In genomic region chr9:35367451-35367850, GRCh38 we compare ENCODE assay signal across 16 cellular contexts.
DNase-seq lines count a peak whose midpoint lies in the region; FAIRE-seq and TF ChIP-seq lines count a peak whose summit lies in the region.
"Had no signal": no experiment of that assay in that cellular context is flagged by ENCODE, and none has a peak within 500 bp of the region (broad histone marks: within the 10 kb centered on the region; RNA-seq: fewer than 3 reads in every experiment).

No MANE protein-coding gene starts in this region.

- H2AFZ ChIP-seq in keratinocyte (ENCODE audit: control insufficient read depth, low read length) (peak overlapping the region; percentile 1), smooth muscle cell (ENCODE audit: low read depth) (no peak overlapping the region)

- no peak overlapping the region for H3K27ac ChIP-seq in keratinocyte (ENCODE audit: control insufficient read depth, insufficient read depth, low read length)
- no peak overlapping the region for H3K27ac ChIP-seq in coronary artery
- H3K27ac ChIP-seq in smooth muscle cell (ENCODE audit: low read depth), result no peak overlapping the region
- H3K27ac ChIP-seq: C4-2B, ovary, testis had no signal

- TF ChIP-seq CTCF in astrocyte of the cerebellum (IDR thresholded peaks at IDR 0.05; ENCODE audit: low read depth, low read length, missing control alignments) (no peak), keratinocyte (optimal IDR thresholded peaks at IDR 0.05 in 1 of 3, IDR thresholded peaks at IDR 0.05 in 1 of 3, conservative IDR thresholded peaks at IDR 0.05 in 1 of 3; ENCODE audit: extremely low read depth in 1 of 3, insufficient read depth in 2 of 3, low read length in 3 of 3) (no peak), coronary artery (IDR thresholded peaks at IDR 0.05) (no peak), smooth muscle cell (IDR thresholded peaks at IDR 0.05; ENCODE audit: borderline replicate concordance, insufficient read depth, poor library complexity, severe bottlenecking) (no peak)

- no peaks in the 10 kb centered on the region for H3F3A ChIP-seq in smooth muscle cell (ENCODE audit: low read depth)

- H3K4me3 ChIP-seq in astrocyte of the cerebellum (ENCODE audit: low read depth, low read length) (no peak overlapping the region), keratinocyte (ENCODE audit: control insufficient read depth in 2 of 3, extremely low read depth in 1 of 3, insufficient read depth in 2 of 3, low read depth in 1 of 3, low read length in 3 of 3) (no peak overlapping the region), coronary artery (no peak overlapping the region), smooth muscle cell (no peak overlapping the region)
- H3K4me3 ChIP-seq: ovary, testis had no signal

- peak; percentile 93 for FAIRE-seq in keratinocyte (lab: Jason Lieb, UNC)

- H3K36me3 ChIP-seq in keratinocyte (ENCODE audit: control insufficient read depth in 2 of 2, extremely low read depth in 1 of 2, insufficient read depth in 2 of 2, low read length in 2 of 2) (no peaks in the 10 kb centered on the region), smooth muscle cell (ENCODE audit: low read depth) (no peaks in the 10 kb centered on the region)
- H3K36me3 ChIP-seq: ovary had no signal

- in situ Hi-C loops in ACHN (cut with HindIII; ENCODE audit: low pct_ligation_motif_present, low pct_unique_long_range_greater_than_20kb, low sequenced_read_pairs), result no loop called here
- in situ Hi-C loops in astrocyte of the cerebellum (cut with HindIII; ENCODE audit: low sequenced_read_pairs), result no loop called here

- dilution Hi-C loops in keratinocyte (cut with MboI; ENCODE audit: extremely low pct_ligation_motif_present, low sequenced_read_pairs), result no loop called here

- H3K9me3 ChIP-seq in keratinocyte (ENCODE audit: control insufficient read depth, low read depth, low read length) (no peaks in the 10 kb centered on the region), smooth muscle cell (replicated peaks; ENCODE audit: low read depth) (no peaks in the 10 kb centered on the region)
- H3K9me3 ChIP-seq: ovary, testis had no signal

- H3K79me2 ChIP-seq in keratinocyte (ENCODE audit: control insufficient read depth, insufficient read depth, low read length), result no peaks in the 10 kb centered on the region
- no peaks in the 10 kb centered on the region for H3K79me2 ChIP-seq in smooth muscle cell (ENCODE audit: low read depth)

- H3K9ac ChIP-seq in keratinocyte (ENCODE audit: control insufficient read depth, extremely low read depth, insufficient read depth, low read length), result no peak overlapping the region
- no peak overlapping the region for H3K9ac ChIP-seq in smooth muscle cell (ENCODE audit: low read depth)

- H3K9me1 ChIP-seq in keratinocyte (ENCODE audit: control insufficient read depth, extremely low read depth, insufficient read depth, low read length), result no peaks in the 10 kb centered on the region

- WGBS in smooth muscle cell (ENCODE audit: low lambda C conversion rate), result 58% methylated on average over 2 of the region's 2 CpGs

- H3K4me1 ChIP-seq in keratinocyte (ENCODE audit: control insufficient read depth, extremely low read depth, insufficient read depth, low read length), result peaks cover 14% of the 10 kb centered on the region
- no peaks in the 10 kb centered on the region for H3K4me1 ChIP-seq in smooth muscle cell (ENCODE audit: low read depth)
- H3K4me1 ChIP-seq: testis had no signal

- peak overlapping the region; percentile 26 for H3K4me2 ChIP-seq in keratinocyte (ENCODE audit: control insufficient read depth, extremely low read depth, insufficient read depth, low read depth, low read length)
- H3K4me2 ChIP-seq in smooth muscle cell, result no peak overlapping the region

- H4K20me1 ChIP-seq in keratinocyte (ENCODE audit: control insufficient read depth, extremely low read depth, insufficient read depth, low read length), result no peaks in the 10 kb centered on the region
- no peaks in the 10 kb centered on the region for H4K20me1 ChIP-seq in smooth muscle cell (ENCODE audit: low read depth)

- H3K27me3 ChIP-seq in keratinocyte (ENCODE audit: control insufficient read depth, extremely low read depth, insufficient read depth, low read length), result no peaks in the 10 kb centered on the region
- no peaks in the 10 kb centered on the region for H3K27me3 ChIP-seq in smooth muscle cell (ENCODE audit: low read depth)
- H3K27me3 ChIP-seq: ovary, testis had no signal

- DNase-seq in ACHN (peak; percentile 2), HS-27A (ENCODE audit: low read depth) (peak; percentile 95), astrocyte of the cerebellum (ENCODE audit: low read depth) (peak; percentile 89), keratinocyte (ENCODE audit: low read depth, low spot score) (peak; percentile 52), coronary artery (ENCODE audit: low spot score) (no peak), smooth muscle cell (lab: John Stamatoyannopoulos, UW; ENCODE audit: unreplicated experiment) (no peak), COLO668 (lab: John Stamatoyannopoulos, UW; ENCODE audit: unreplicated experiment) (no peak)
- DNase-seq in activated T-cell treated with anti-CD3 and anti-CD28 coated beads, Interleukin-2, amount 50 U/mL, for 1 hour, result no peak
- DNase-seq: activated CD4-positive, alpha-beta T cell treated with anti-CD3 and anti-CD28 coated beads, Interleukin-2, amount 10 ng/mL, durations not matched to agents 7 days and 5 days; activated naive CD4-positive, alpha-beta T cell treated with anti-CD3 and anti-CD28 coated beads for 36 hours; effector memory CD4-positive, alpha-beta T cell; NCI-H187; ovary; SHP77 treated with DMSO at 0.1 percent for 48 hours; testis had no signal

Comparison
In these comparisons a context has a peak if more than half of its experiments do, and no peak if none do; other contexts are left out.
1. DNase-seq: peak in ACHN (single experiment), HS-27A (single experiment), astrocyte of the cerebellum (single experiment) and keratinocyte (single experiment); none in coronary artery (single experiment), smooth muscle cell (single experiment), COLO668 (single experiment) and activated T-cell treated with anti-CD3 and anti-CD28 coated beads, Interleukin-2, amount 50 U/mL, for 1 hour (single experiment).